In genomic region chr20:25076731-25077609, GRCh38 we compare ENCODE assay signal across 8 cellular contexts. TPM values are rescaled to one million over a fixed set of nuclear protein-coding genes. Genes with fewer than 3 reads are reported as not detected.
DNase-seq lines count a peak whose midpoint lies in the region; ATAC-seq, FAIRE-seq and TF ChIP-seq lines count a peak whose summit lies in the region.

No MANE protein-coding gene starts in this region.

- H3K27ac ChIP-seq in GM23248 = no peak overlapping the region

- H3K4me2 ChIP-seq in GM23248 (ENCODE audit: unreplicated experiment) = peak overlapping the region; percentile 59

- H3K4me3 Mint-ChIP-seq in memory B cell = no peak overlapping the region

- H3K36me3 ChIP-seq in GM23248 (ENCODE audit: low read depth) (no peaks in the 10 kb centered on the region), bronchial epithelial cell (ENCODE audit: control insufficient read depth, insufficient read depth, low read length) (no peaks in the 10 kb centered on the region)

- no peak overlapping the region for H3K9ac ChIP-seq in GM23248

- FAIRE-seq in bronchial epithelial cell (lab: Jason Lieb, UNC) = no peak

- H3K27ac Mint-ChIP-seq in memory B cell = no peak overlapping the region

- no peaks in the 10 kb centered on the region for H3K9me2 ChIP-seq in GM23248 (ENCODE audit: insufficient read depth)

- peak overlapping the region; percentile 31 for H3K4me3 ChIP-seq in AG09309 (ENCODE audit: control insufficient read depth, low read depth, low read length)
- peak overlapping the region; percentile 55 for H3K4me3 ChIP-seq in GM23248
- no peak overlapping the region for H3K4me3 ChIP-seq in bronchial epithelial cell (ENCODE audit: low read depth, low read length)

- H4K20me1 ChIP-seq in GM23248 (ENCODE audit: insufficient read depth) = no peaks in the 10 kb centered on the region

- no peaks in the 10 kb centered on the region for H3K9me3 Mint-ChIP-seq in memory B cell

- TF ChIP-seq CTCF in AG09309 (IDR thresholded peaks at IDR 0.05; ENCODE audit: control insufficient read depth, insufficient read depth, low read depth, low read length, missing control alignments) (peak; percentile 32), bronchial epithelial cell (IDR thresholded peaks at IDR 0.05; ENCODE audit: insufficient read depth, low read length, severe bottlenecking) (peak; percentile 47)

- peak overlapping the region; percentile 35; the same call in 1 of the 2 replicates for H2AFZ ChIP-seq in GM23248

- peaks cover 9% of the 10 kb centered on the region; the same call in 1 of the 2 replicates for H3K4me1 ChIP-seq in GM23248 (ENCODE audit: insufficient read depth)

- no peaks in the 10 kb centered on the region for H3F3A ChIP-seq in GM23248 (ENCODE audit: insufficient read depth)

- no peaks in the 10 kb centered on the region for H3K79me2 ChIP-seq in GM23248 (ENCODE audit: insufficient read depth)

- peak; percentile 54 for ATAC-seq in memory B cell (ENCODE audit: low read depth)
- no peak for ATAC-seq in GM18870 (IDR thresholded peaks at IDR 0.05; ENCODE audit: unreplicated experiment)
- no peak for ATAC-seq in GM18511 (IDR thresholded peaks at IDR 0.05; ENCODE audit: unreplicated experiment)

- H3K36me3 Mint-ChIP-seq in memory B cell = no peaks in the 10 kb centered on the region

- in situ Hi-C loops in GM23248 (cut with MboI) = no loop called here

- H3K27me3 Mint-ChIP-seq in memory B cell = peaks cover 35% of the 10 kb centered on the region

- 11 to 15% methylated on average over 14 of the region's 14 CpGs for WGBS in GM23248 (ENCODE audit: low coverage in 1 of 2, low lambda C conversion rate in 2 of 2, missing lambda C conversion rate in 2 of 2), 2 experiments

- DNase-seq in AG09309 (ENCODE audit: low read depth) (no peak), GM23248 (peak; percentile 60), NCI-H510A (lab: John Stamatoyannopoulos, UW) (peak; percentile 84), bronchial epithelial cell (ENCODE audit: low read depth) (peak; percentile 65), memory B cell (ENCODE audit: low spot score in 2 of 2) (no peak), OCI-M2 (lab: John Stamatoyannopoulos, UW; ENCODE audit: unreplicated experiment) (no peak)

- peaks cover 92% of the 10 kb centered on the region for H3K27me3 ChIP-seq in GM23248 (replicated peaks; ENCODE audit: insufficient read depth)
- H3K27me3 ChIP-seq in bronchial epithelial cell (ENCODE audit: control insufficient read depth, insufficient read depth, low read length) = peaks cover 33% of the 10 kb centered on the region

- H3K4me1 Mint-ChIP-seq in memory B cell = no peaks in the 10 kb centered on the region

- no peaks in the 10 kb centered on the region for H3K9me3 ChIP-seq in GM23248 (ENCODE audit: low read depth)

RNA-seq across cellular contexts. Expression of gene VSX1, which starts 5.0 kb away (rescaled TPM):
- total RNA-seq in GM23248 (2014; rRNA removed; shearing (Covaris generic)) = not detected in 2 replicates
- polyA plus RNA-seq in GM23248 (2016; fragmentation: Nextera tagmentation; extraction: Ambion mirVana) = not detected in 2 replicates
- total RNA-seq in bronchial epithelial cell = not detected in 2 replicates

RNA-seq across cellular contexts. Expression of gene ACSS1, which starts 19.0 kb away (rescaled TPM):
- under 0.01 and 1.1 TPM in 2 replicates for total RNA-seq in GM23248 (2014; rRNA removed; shearing (Covaris generic))
- 0.61 and 0.94 TPM in 2 replicates for polyA plus RNA-seq in GM23248 (2016; fragmentation: Nextera tagmentation; extraction: Ambion mirVana)
- total RNA-seq in bronchial epithelial cell = 0.64 and 1.8 TPM in 2 replicates

Comparison
In these comparisons a context has a peak if more than half of its experiments do, and no peak if none do; other contexts are left out.
1. DNase-seq: peak in GM23248 (single experiment), NCI-H510A (single experiment) and bronchial epithelial cell (single experiment); none in AG09309 (single experiment), memory B cell (0 of 2) and OCI-M2 (single experiment).